ENCODE assay signal across 10 cellular contexts in genomic region chr11:134332782-134333181, GRCh38. TPM values are rescaled to one million over a fixed set of nuclear protein-coding genes. Genes with fewer than 3 reads are reported as not detected.
DNase-seq lines count a peak whose midpoint lies in the region; ATAC-seq and TF ChIP-seq lines count a peak whose summit lies in the region.
"Had no signal": no experiment of that assay in that cellular context is flagged by ENCODE, and none has a peak within 500 bp of the region (broad histone marks: within the 10 kb centered on the region; RNA-seq: fewer than 3 reads in every experiment).

No MANE protein-coding gene starts in this region.

- H3K4me1 Mint-ChIP-seq in activated CD4-positive, alpha-beta T cell treated with anti-CD3 and anti-CD28 coated beads, Interleukin-2, amount 10 ng/mL, durations not matched to agents 7 days and 5 days, result peaks cover 12% of the 10 kb centered on the region
- H3K4me1 Mint-ChIP-seq in activated CD4-positive, alpha-beta memory T cell treated with anti-CD3 and anti-CD28 coated beads for 36 hours (ENCODE audit: low read depth), result peaks cover 10% of the 10 kb centered on the region
- peaks cover 7 to 8% of the 10 kb centered on the region in 2 donors for H3K4me1 Mint-ChIP-seq in stimulated activated naive B cell treated with anti-CD40 and anti-IgM and Interleukin-4, amounts not matched to agents 10 μg/mL and 1 μg/mL and 100 μg/mL, for 72 hours

- no peaks in the 10 kb centered on the region for H3K9me3 Mint-ChIP-seq in activated CD4-positive, alpha-beta T cell treated with anti-CD3 and anti-CD28 coated beads, Interleukin-2, amount 10 ng/mL, durations not matched to agents 7 days and 5 days
- no peaks in the 10 kb centered on the region for H3K9me3 Mint-ChIP-seq in activated CD4-positive, alpha-beta memory T cell treated with anti-CD3 and anti-CD28 coated beads for 36 hours
- no peaks in the 10 kb centered on the region for H3K9me3 Mint-ChIP-seq in stimulated activated naive B cell treated with anti-CD40 and anti-IgM and Interleukin-4, amounts not matched to agents 10 μg/mL and 1 μg/mL and 100 μg/mL, for 72 hours

- H4K20me1 ChIP-seq in SK-N-SH (ENCODE audit: insufficient read depth), result no peaks in the 10 kb centered on the region

- H3K27ac Mint-ChIP-seq in activated CD4-positive, alpha-beta T cell treated with anti-CD3 and anti-CD28 coated beads, Interleukin-2, amount 10 ng/mL, durations not matched to agents 7 days and 5 days, result no peak overlapping the region
- no peak overlapping the region for H3K27ac Mint-ChIP-seq in activated CD4-positive, alpha-beta memory T cell treated with anti-CD3 and anti-CD28 coated beads for 36 hours
- peak overlapping the region; percentile 82 for H3K27ac Mint-ChIP-seq in stimulated activated naive B cell treated with anti-CD40 and anti-IgM and Interleukin-4, amounts not matched to agents 10 μg/mL and 1 μg/mL and 100 μg/mL, for 72 hours

- H3K4me1 ChIP-seq in iPS-20b (ENCODE audit: insufficient read depth, low read length) (peaks cover 8% of the 10 kb centered on the region), SK-N-SH (ENCODE audit: control insufficient read depth in 1 of 2, insufficient read depth in 2 of 2, low read depth in 1 of 2, low read length in 1 of 2) (peaks cover 0 to 3% of the 10 kb centered on the region in 2 experiments; a peak in 2 of 4 replicates)

- POLR2A ChIA-PET in activated CD4-positive, alpha-beta T cell treated with anti-CD3 and anti-CD28 coated beads, Interleukin-2, amount 10 ng/mL, durations not matched to agents 7 days and 5 days (lab: Charles Lee), result no interaction called here
- POLR2A ChIA-PET in activated CD4-positive, alpha-beta memory T cell treated with anti-CD3 and anti-CD28 coated beads for 36 hours (lab: Charles Lee), result interaction anchor here (1.2 to 1.6 kb wide), 2 partner anchors 57 to 109 kb away, joined by 4 to 7 read pairs; partner anchors contain the start of genes GLB1L3, NCAPD3 and VPS26B
- POLR2A ChIA-PET in SK-N-SH (lab: Yijun Ruan, JAX), result no interaction called here

- no peaks in the 10 kb centered on the region for H3K9me2 ChIP-seq in SK-N-SH

- no peak overlapping the region for H3K4me2 ChIP-seq in SK-N-SH

- peak overlapping the region; percentile 66 for H3K4me3 Mint-ChIP-seq in activated CD4-positive, alpha-beta T cell treated with anti-CD3 and anti-CD28 coated beads, Interleukin-2, amount 10 ng/mL, durations not matched to agents 7 days and 5 days
- H3K4me3 Mint-ChIP-seq in activated CD4-positive, alpha-beta memory T cell treated with anti-CD3 and anti-CD28 coated beads for 36 hours, result peak overlapping the region; percentile 64
- peak overlapping the region; percentile 72 to 78 for H3K4me3 Mint-ChIP-seq in stimulated activated naive B cell treated with anti-CD40 and anti-IgM and Interleukin-4, amounts not matched to agents 10 μg/mL and 1 μg/mL and 100 μg/mL, for 72 hours

- no peak overlapping the region for H3K9ac ChIP-seq in iPS-20b (ENCODE audit: low read depth, low read length)
- no peak overlapping the region for H3K9ac ChIP-seq in SK-N-SH

- H3F3A ChIP-seq in SK-N-SH (replicated peaks; ENCODE audit: insufficient read depth), result no peaks in the 10 kb centered on the region

- H3K9me3 ChIP-seq in iPS-20b (ENCODE audit: insufficient read depth, low read depth, low read length), result no peaks in the 10 kb centered on the region
- no peaks in the 10 kb centered on the region for H3K9me3 ChIP-seq in SK-N-SH

- H3K27ac ChIP-seq in iPS-20b (ENCODE audit: low read length) (no peak overlapping the region), SK-N-SH (ENCODE audit: low read depth in 2 of 2, low read length in 1 of 2) (no peak overlapping the region)

- intact Hi-C loops in activated CD4-positive, alpha-beta memory T cell treated with anti-CD3 and anti-CD28 coated beads for 36 hours (cut with micrococcal nuclease), result loop anchor here (2.0 to 10.0 kb wide), 3 partner anchors 108 to 385 kb away; partner anchors contain the start of gene VPS26B
- intact Hi-C loops in posterior vena cava (cut with DNase I), result no loop called here

- TF ChIP-seq EP300 in SK-N-SH (IDR thresholded peaks at IDR 0.05; ENCODE audit: borderline replicate concordance in 1 of 2, low read depth in 1 of 2, low read length in 1 of 2), result no peak

- no peak for TF ChIP-seq RAD21 in SK-N-SH (IDR thresholded peaks at IDR 0.05; ENCODE audit: low read length)

- no peak for DNase-seq in activated CD4-positive, alpha-beta T cell treated with anti-CD3 and anti-CD28 coated beads, Interleukin-2, amount 10 ng/mL, durations not matched to agents 7 days and 5 days
- no peak for DNase-seq in activated CD4-positive, alpha-beta T cell treated with anti-CD3 and anti-CD28 coated beads for 4 hours
- no peak for DNase-seq in activated CD4-positive, alpha-beta memory T cell treated with anti-CD3 and anti-CD28 coated beads for 36 hours
- DNase-seq in stimulated activated naive B cell treated with anti-CD40 and anti-IgM and Interleukin-4, amounts not matched to agents 10 μg/mL and 1 μg/mL and 100 μg/mL, for 72 hours, result no peak
- DNase-seq in SK-N-SH (no peak), posterior vena cava (ENCODE audit: low spot score) (no peak)
- DNase-seq: aorta, GF-D8 had no signal

- no peak overlapping the region for H2AFZ ChIP-seq in SK-N-SH (ENCODE audit: low read depth)

- 94% methylated on average over 7 of the region's 7 CpGs for WGBS in SK-N-SH (ENCODE audit: low lambda C conversion rate)

- no peak for ATAC-seq in stimulated activated naive B cell treated with anti-CD40 and anti-IgM and Interleukin-4, amounts not matched to agents 10 μg/mL and 1 μg/mL and 100 μg/mL, for 72 hours (replicated peaks)
- no peak for ATAC-seq in GM21367 (IDR thresholded peaks at IDR 0.05; ENCODE audit: unreplicated experiment)

- H3K4me3 ChIP-seq in iPS-20b (ENCODE audit: low read length) (peak overlapping the region; percentile 78), SK-N-SH (ENCODE audit: low read depth in 2 of 2, low read length in 1 of 2) (no peak overlapping the region; a peak in 1 of 4 replicates)

- peaks cover 37% of the 10 kb centered on the region for H3K27me3 Mint-ChIP-seq in activated CD4-positive, alpha-beta T cell treated with anti-CD3 and anti-CD28 coated beads, Interleukin-2, amount 10 ng/mL, durations not matched to agents 7 days and 5 days
- peaks cover 20% of the 10 kb centered on the region for H3K27me3 Mint-ChIP-seq in activated CD4-positive, alpha-beta memory T cell treated with anti-CD3 and anti-CD28 coated beads for 36 hours
- H3K27me3 Mint-ChIP-seq in stimulated activated naive B cell treated with anti-CD40 and anti-IgM and Interleukin-4, amounts not matched to agents 10 μg/mL and 1 μg/mL and 100 μg/mL, for 72 hours, result peaks cover 35 to 51% of the 10 kb centered on the region in 2 donors

- H3K27me3 ChIP-seq in iPS-20b (ENCODE audit: insufficient read depth, low read length) (peaks cover 56% of the 10 kb centered on the region), SK-N-SH (ENCODE audit: insufficient read depth) (peaks cover 7% of the 10 kb centered on the region; the same call in 1 of the 2 replicates)

- no peak for TF ChIP-seq CTCF in SK-N-SH (IDR thresholded peaks at IDR 0.05)

- no peaks in the 10 kb centered on the region for H3K36me3 ChIP-seq in iPS-20b (ENCODE audit: insufficient read depth, low read depth, low read length)
- H3K36me3 ChIP-seq in SK-N-SH (replicated peaks in 1 of 2; ENCODE audit: control insufficient read depth in 1 of 2, insufficient read depth in 2 of 2, low read length in 1 of 2), result no peaks in the 10 kb centered on the region

- CTCF ChIA-PET in activated CD4-positive, alpha-beta T cell treated with anti-CD3 and anti-CD28 coated beads, Interleukin-2, amount 10 ng/mL, durations not matched to agents 7 days and 5 days (lab: Charles Lee), result no interaction called here
- CTCF ChIA-PET in activated CD4-positive, alpha-beta memory T cell treated with anti-CD3 and anti-CD28 coated beads for 36 hours (lab: Charles Lee), result no interaction called here
- CTCF ChIA-PET in SK-N-SH (lab: Yijun Ruan, JAX), result interaction anchor here (0.7 to 1.6 kb wide), 4 partner anchors 11 to 383 kb away, joined by 3 to 5 read pairs (median 3); no protein-coding TSS in a partner anchor

- H3K36me3 Mint-ChIP-seq in activated CD4-positive, alpha-beta T cell treated with anti-CD3 and anti-CD28 coated beads, Interleukin-2, amount 10 ng/mL, durations not matched to agents 7 days and 5 days (ENCODE audit: low read depth), result no peaks in the 10 kb centered on the region
- H3K36me3 Mint-ChIP-seq in activated CD4-positive, alpha-beta memory T cell treated with anti-CD3 and anti-CD28 coated beads for 36 hours, result no peaks in the 10 kb centered on the region
- H3K36me3 Mint-ChIP-seq in stimulated activated naive B cell treated with anti-CD40 and anti-IgM and Interleukin-4, amounts not matched to agents 10 μg/mL and 1 μg/mL and 100 μg/mL, for 72 hours, result no peaks in the 10 kb centered on the region

- no peaks in the 10 kb centered on the region for H3K79me2 ChIP-seq in SK-N-SH (ENCODE audit: insufficient read depth)

TF ChIP-seq in SK-N-SH, 30 proteins besides CTCF, POLR2A, EP300 and RAD21 (continues in another document):
- TF ChIP-seq RXRA (IDR thresholded peaks at IDR 0.05; ENCODE audit: borderline replicate concordance, low read depth) (no peak), TAF1 (IDR thresholded peaks at IDR 0.05; ENCODE audit: borderline replicate concordance, low read depth, low read length) (no peak), SIN3A (IDR thresholded peaks at IDR 0.05; ENCODE audit: borderline replicate concordance, low read depth, low read length) (no peak), MXI1 (IDR thresholded peaks at IDR 0.05; ENCODE audit: low read depth, low read length) (no peak)

RNA-seq across cellular contexts. Expression of gene GLB1L2, which starts 1.0 kb away (rescaled TPM):
- 1 to 10 TPM; 1.6 to 2.4 TPM for total RNA-seq in activated CD4-positive, alpha-beta T cell treated with anti-CD3 and anti-CD28 coated beads, Interleukin-2, amount 10 ng/mL, durations not matched to agents 7 days and 5 days
- total RNA-seq in activated CD4-positive, alpha-beta memory T cell treated with anti-CD3 and anti-CD28 coated beads for 36 hours, result 1 to 10 TPM; 3.8 to 4.1 TPM
- 3.4 and 3.5 TPM in 2 replicates for polyA plus RNA-seq in SK-N-SH (2012; rRNA removed)
- 1.9 and 2.6 TPM in 2 replicates for polyA plus RNA-seq in SK-N-SH (2012; cell fraction: cytosol; rRNA removed)
- polyA plus RNA-seq in SK-N-SH (2012; cell fraction: nucleus; rRNA removed), result 4.8 and 5.1 TPM in 2 replicates
- 1 to 10 TPM; 2.8 to 4.0 TPM for total RNA-seq in posterior vena cava

RNA-seq across cellular contexts. Expression of gene GLB1L3, which starts 56.6 kb away (rescaled TPM):
- total RNA-seq in activated CD4-positive, alpha-beta T cell treated with anti-CD3 and anti-CD28 coated beads, Interleukin-2, amount 10 ng/mL, durations not matched to agents 7 days and 5 days, result 1 to 10 TPM; 6.8 to 7.2 TPM
- 1 to 10 TPM; 7.1 to 8.6 TPM for total RNA-seq in activated CD4-positive, alpha-beta memory T cell treated with anti-CD3 and anti-CD28 coated beads for 36 hours
- polyA plus RNA-seq in SK-N-SH (2012; rRNA removed), result 0.10 TPM in 1 of 2 replicates, not detected in the other
- 0.03 TPM in 1 of 2 replicates, not detected in the other for polyA plus RNA-seq in SK-N-SH (2012; cell fraction: cytosol; rRNA removed)
- polyA plus RNA-seq in SK-N-SH (2012; cell fraction: nucleus; rRNA removed), result 0.05 and 0.11 TPM in 2 replicates
- total RNA-seq in posterior vena cava, result not detected
- total RNA-seq: aorta had no signal
- polyA plus RNA-seq: aorta had no signal

Comparison
In these comparisons a context has a peak if more than half of its experiments do, and no peak if none do; other contexts are left out.
1. RNA of gene GLB1L3, which starts 56.6 kb away (total RNA-seq): 7.1 to 8.6 TPM in activated CD4-positive, alpha-beta memory T cell treated with anti-CD3 and anti-CD28 coated beads for 36 hours and 6.8 to 7.2 TPM in activated CD4-positive, alpha-beta T cell treated with anti-CD3 and anti-CD28 coated beads, Interleukin-2, amount 10 ng/mL, durations not matched to agents 7 days and 5 days; not detected in posterior vena cava; every median in the first group is over 4 times any median in the second.
2. Peak in every context shown above with its lines, with median percentiles within 50 percentile points of each other: H3K4me3 Mint-ChIP-seq.